Comparison of ENCODE assay signal across 1 cellular context in genomic region chr20:3168079-3168828, GRCh38.
TF ChIP-seq lines count a peak whose summit lies in the region.

No MANE protein-coding gene starts in this region.

TF ChIP-seq in HepG2, 621 proteins besides CTCF, POLR2A, EP300 and RAD21 (continued from another document and continues in another):
- TF ChIP-seq ZSCAN9 (CRISPR knock-in tag; IDR thresholded peaks at IDR 0.05; ENCODE audit: borderline replicate concordance): peak; percentile 13; the same call in 1 of the 2 replicates
- peak; percentile 88; the same call in 1 of the 2 replicates for TF ChIP-seq NFKBIZ (CRISPR knock-in tag; IDR thresholded peaks at IDR 0.05)
- no peak for TF ChIP-seq ZNF329 (CRISPR knock-in tag; IDR thresholded peaks at IDR 0.05; ENCODE audit: low read depth)
- TF ChIP-seq ATF4 (CRISPR knock-in tag; IDR thresholded peaks at IDR 0.05): peak in 1 of 2 experiments; percentile 38; a peak in 1 of 4 replicates
- peak; percentile 95 for TF ChIP-seq GATAD2A (CRISPR knock-in tag; IDR thresholded peaks at IDR 0.05)
- TF ChIP-seq REXO4 (CRISPR knock-in tag; IDR thresholded peaks at IDR 0.05; ENCODE audit: borderline replicate concordance): no peak
- peak; percentile 73; the same call in 1 of the 2 replicates for TF ChIP-seq CHD4 (IDR thresholded peaks at IDR 0.05; ENCODE audit: borderline replicate concordance, low read length)
- TF ChIP-seq ZNF704 (CRISPR knock-in tag; IDR thresholded peaks at IDR 0.05; ENCODE audit: borderline replicate concordance): no peak
- TF ChIP-seq YY1 (IDR thresholded peaks at IDR 0.05; ENCODE audit: insufficient read depth, insufficient replicate concordance, low read depth, low read length): peak; percentile 45
- peak; percentile 91; the same call in 1 of the 2 replicates for TF ChIP-seq KDM1A (CRISPR knock-in tag; IDR thresholded peaks at IDR 0.05)
- peak; percentile 74; the same call in 1 of the 2 replicates for TF ChIP-seq ZNF784 (CRISPR knock-in tag; IDR thresholded peaks at IDR 0.05; ENCODE audit: borderline replicate concordance)
- no peak for TF ChIP-seq ZNF83 (CRISPR knock-in tag; IDR thresholded peaks at IDR 0.05; ENCODE audit: borderline replicate concordance)
- TF ChIP-seq AKAP8 (CRISPR knock-in tag; IDR thresholded peaks at IDR 0.05): peak; percentile 92
- TF ChIP-seq ZNF709 (CRISPR knock-in tag; IDR thresholded peaks at IDR 0.05): peak; percentile 80; the same call in 1 of the 2 replicates
- 0 out of 2 replicates have a peak, but pooled peaks have one; percentile 12 for TF ChIP-seq CENPT (CRISPR knock-in tag; IDR thresholded peaks at IDR 0.05; ENCODE audit: low read depth)
- 0 out of 2 replicates have a peak, but pooled peaks have one; percentile 82 for TF ChIP-seq ZNF318 (CRISPR knock-in tag; IDR thresholded peaks at IDR 0.05)
- 0 out of 2 replicates have a peak, but pooled peaks have one; percentile 44 for TF ChIP-seq ZNF34 (CRISPR knock-in tag; IDR thresholded peaks at IDR 0.05; ENCODE audit: borderline replicate concordance)
- TF ChIP-seq GABPB1 (CRISPR knock-in tag; IDR thresholded peaks at IDR 0.05): peak; percentile 74
- no peak for TF ChIP-seq NAIF1 (CRISPR knock-in tag; IDR thresholded peaks at IDR 0.05; ENCODE audit: borderline replicate concordance)
- peak; percentile 85 for TF ChIP-seq ZNF574 (CRISPR knock-in tag; IDR thresholded peaks at IDR 0.05)
- peak; percentile 84; the same call in 1 of the 2 replicates for TF ChIP-seq ZFP82 (CRISPR knock-in tag; IDR thresholded peaks at IDR 0.05; ENCODE audit: borderline replicate concordance)
- TF ChIP-seq ZKSCAN8 (CRISPR knock-in tag; IDR thresholded peaks at IDR 0.05; ENCODE audit: borderline replicate concordance): 0 out of 2 replicates have a peak, but pooled peaks have one; percentile 44
- TF ChIP-seq ZNF792 (CRISPR knock-in tag; IDR thresholded peaks at IDR 0.05): peak; percentile 35; the same call in 1 of the 2 replicates
- TF ChIP-seq ZUFSP (CRISPR knock-in tag; IDR thresholded peaks at IDR 0.05; ENCODE audit: borderline replicate concordance): no peak
- TF ChIP-seq PATZ1 (CRISPR knock-in tag; IDR thresholded peaks at IDR 0.05): peak; percentile 94
- TF ChIP-seq CHD2 (IDR thresholded peaks at IDR 0.05; ENCODE audit: low read depth, low read length): peak; percentile 24; the same call in 1 of the 2 replicates
- no peak; the same call in 1 of the 2 replicates for TF ChIP-seq ZNF619 (CRISPR knock-in tag; IDR thresholded peaks at IDR 0.05)
- TF ChIP-seq ZNF512 (CRISPR knock-in tag; IDR thresholded peaks at IDR 0.05): no peak
- TF ChIP-seq SALL2 (CRISPR knock-in tag; IDR thresholded peaks at IDR 0.05): peak; percentile 64; the same call in 1 of the 2 replicates
- peak; percentile 90 for TF ChIP-seq ZNF749 (CRISPR knock-in tag; IDR thresholded peaks at IDR 0.05; ENCODE audit: borderline replicate concordance)
- TF ChIP-seq PCBP2 (optimal IDR thresholded peaks at IDR 0.05; ENCODE audit: low read depth, low read length, poor library complexity, severe bottlenecking): no peak
- TF ChIP-seq ZNF431 (CRISPR knock-in tag; IDR thresholded peaks at IDR 0.05; ENCODE audit: borderline replicate concordance, low read depth): no peak
- TF ChIP-seq SMAD3 (CRISPR knock-in tag; IDR thresholded peaks at IDR 0.05): no peak; the same call in none of the 2 replicates
- TF ChIP-seq ZNF570 (CRISPR knock-in tag; IDR thresholded peaks at IDR 0.05; ENCODE audit: borderline replicate concordance): no peak
- TF ChIP-seq ZBTB38 (CRISPR knock-in tag; IDR thresholded peaks at IDR 0.05): peak; percentile 69
- no peak; the same call in 1 of the 2 replicates for TF ChIP-seq KDM4B (CRISPR knock-in tag; IDR thresholded peaks at IDR 0.05)
- no peak for TF ChIP-seq ZNF569 (CRISPR knock-in tag; IDR thresholded peaks at IDR 0.05; ENCODE audit: borderline replicate concordance)
- peak; percentile 83; the same call in 1 of the 2 replicates for TF ChIP-seq RCOR2 (CRISPR knock-in tag; IDR thresholded peaks at IDR 0.05)
- no peak for TF ChIP-seq ZNF597 (CRISPR knock-in tag; IDR thresholded peaks at IDR 0.05)
